In genomic region chr11:97905101-97905500, GRCh38 we compare ENCODE assay signal across 5 cellular contexts.
"Had no signal": no experiment of that assay in that cellular context is flagged by ENCODE, and none has a peak within 500 bp of the region (broad histone marks: within the 10 kb centered on the region; RNA-seq: fewer than 3 reads in every experiment).

No MANE protein-coding gene starts in this region.

- H3K4me1 Mint-ChIP-seq: IgD-negative memory B cell had no signal

- H3K9me3 Mint-ChIP-seq: GM23338, H9 had no signal

- H3K4me3 Mint-ChIP-seq: GM23338, H9, IgD-negative memory B cell had no signal

- H3K36me3 Mint-ChIP-seq: IgD-negative memory B cell had no signal

- DNase-seq: H9, HCEC 1CT had no signal

- H3K4me3 ChIP-seq: GM23338 had no signal

- H3K27me3 Mint-ChIP-seq: IgD-negative memory B cell had no signal

- H3K27ac Mint-ChIP-seq: H9, IgD-negative memory B cell had no signal

- ATAC-seq: GM23338, HepG2 had no signal
